In genomic region chr11:99422581-99423434, GRCh38 we compare ENCODE assay signal across 22 cellular contexts.
DNase-seq lines count a peak whose midpoint lies in the region; ATAC-seq and TF ChIP-seq lines count a peak whose summit lies in the region.
"Had no signal": no experiment of that assay in that cellular context is flagged by ENCODE, and none has a peak within 500 bp of the region (broad histone marks: within the 10 kb centered on the region; RNA-seq: fewer than 3 reads in every experiment).

No MANE protein-coding gene starts in this region.

- ATAC-seq in naive thymus-derived CD8-positive, alpha-beta T cell = no peak
- no peak for ATAC-seq in CD4-positive, alpha-beta T cell (ENCODE audit: poor library complexity)
- ATAC-seq: activated naive CD4-positive, alpha-beta T cell treated with anti-CD3 and anti-CD28 coated beads, Interleukin-2, amount 50 U/mL, for 72 hours; activated T-cell treated with anti-CD3 and anti-CD28 coated beads, Interleukin-2, amount 50 U/mL, for 4 hours; Panc1 had no signal

- H2AFZ ChIP-seq in ACC112 (ENCODE audit: low read length, unreplicated experiment) = peak overlapping the region; percentile 15

- H3K4me3 Mint-ChIP-seq in naive thymus-derived CD8-positive, alpha-beta T cell = no peak overlapping the region
- H3K4me3 Mint-ChIP-seq in CD4-positive, alpha-beta T cell = no peak overlapping the region
- H3K4me3 Mint-ChIP-seq in mesothelial cell of epicardium = no peak overlapping the region
- H3K4me3 Mint-ChIP-seq: activated B cell treated with CpG ODN at 0.5 μM for 24 hours; activated CD4-positive, alpha-beta memory T cell treated with anti-CD3 and anti-CD28 coated beads for 36 hours; activated T-cell treated with anti-CD3 and anti-CD28 coated beads, Interleukin-2, amount 50 U/mL, for 4 hours; memory B cell; nephron progenitor cell; T-helper 2 cell treated with Interferon-gamma antibody and Interleukin-4, amounts not matched to agents 5 μg/mL and 100 μg/mL, for 36 hours had no signal

- H3K9me3 Mint-ChIP-seq in naive thymus-derived CD8-positive, alpha-beta T cell = peaks cover 0 to 17% (median 5%) of the 10 kb centered on the region in 9 donors
- H3K9me3 Mint-ChIP-seq in CD4-positive, alpha-beta T cell = no peaks in the 10 kb centered on the region
- no peaks in the 10 kb centered on the region for H3K9me3 Mint-ChIP-seq in mesothelial cell of epicardium
- H3K9me3 Mint-ChIP-seq: nephron progenitor cell had no signal

- intact Hi-C loops in CD4-positive, alpha-beta T cell (cut with DNase I, micrococcal nuclease) = no loop called here

- no peaks in the 10 kb centered on the region for H3K79me2 ChIP-seq in ACC112 (ENCODE audit: control insufficient read depth, insufficient read depth, low read length, unreplicated experiment)

- H3K4me3 ChIP-seq in ACC112 (ENCODE audit: low read depth, low read length) (no peak overlapping the region), HUES6 (ENCODE audit: low read depth, low read length) (peak overlapping the region; percentile 45)

- H3K9me3 ChIP-seq in HUES6 (ENCODE audit: control insufficient read depth, insufficient read depth, low read depth, low read length) = no peaks in the 10 kb centered on the region
- no peaks in the 10 kb centered on the region for H3K9me3 ChIP-seq in CD4-positive, alpha-beta T cell (ENCODE audit: control insufficient read depth, low read length)

- peak; percentile 50 for DNase-seq in SW480 (ENCODE audit: low spot score)
- DNase-seq in iPS DF 19.7 (ENCODE audit: low read depth, low spot score) = peak; percentile 48
- DNase-seq in naive thymus-derived CD8-positive, alpha-beta T cell = no peak
- no peak for DNase-seq in CD4-positive, alpha-beta T cell
- no peak for DNase-seq in mesothelial cell of epicardium (ENCODE audit: low spot score in 2 of 2, unreplicated experiment in 2 of 2)
- DNase-seq in NCI-H187 (lab: John Stamatoyannopoulos, UW) = no peak
- DNase-seq: activated B cell treated with CpG ODN at 0.5 μM for 24 hours; activated CD4-positive, alpha-beta memory T cell treated with anti-CD3 and anti-CD28 coated beads for 36 hours; activated T-cell treated with anti-CD3 and anti-CD28 coated beads, Interleukin-2, amount 50 U/mL, for 4 hours; C1 segment of cervical spinal cord; NCI-H2029 treated with DMSO at 0.1 percent for 48 hours; NCI-H524 treated with DMSO at 0.1 percent for 48 hours; nephron progenitor cell; posterior cingulate gyrus; stimulated activated CD4-positive, alpha-beta T cell treated with anti-CD3 and anti-CD28 coated beads, Interleukin-2, amount 100 ng/mL, for 48 hours had no signal

- H3K36me3 Mint-ChIP-seq in naive thymus-derived CD8-positive, alpha-beta T cell = no peaks in the 10 kb centered on the region
- no peaks in the 10 kb centered on the region for H3K36me3 Mint-ChIP-seq in CD4-positive, alpha-beta T cell (ENCODE audit: low read depth)
- no peaks in the 10 kb centered on the region for H3K36me3 Mint-ChIP-seq in mesothelial cell of epicardium
- H3K36me3 Mint-ChIP-seq: activated CD4-positive, alpha-beta memory T cell treated with anti-CD3 and anti-CD28 coated beads for 36 hours; activated naive CD4-positive, alpha-beta T cell treated with anti-CD3 and anti-CD28 coated beads, Interleukin-2, amount 50 U/mL, for 72 hours; memory B cell had no signal

- CTCF ChIA-PET in CD4-positive, alpha-beta T cell (lab: Charles Lee) = no interaction called here

- no peaks in the 10 kb centered on the region for H3K4me1 Mint-ChIP-seq in naive thymus-derived CD8-positive, alpha-beta T cell
- H3K4me1 Mint-ChIP-seq in CD4-positive, alpha-beta T cell (ENCODE audit: low read depth) = no peaks in the 10 kb centered on the region
- H3K4me1 Mint-ChIP-seq in mesothelial cell of epicardium = peaks cover 5% of the 10 kb centered on the region
- H3K4me1 Mint-ChIP-seq: activated B cell treated with CpG ODN at 0.5 μM for 24 hours, memory B cell had no signal

- TF ChIP-seq CTCF in CD4-positive, alpha-beta T cell (IDR thresholded peaks at IDR 0.05) = no peak
- TF ChIP-seq CTCF in mesothelial cell of epicardium (IDR thresholded peaks at IDR 0.05; ENCODE audit: unreplicated experiment) = no peak

- H3K36me3 ChIP-seq in ACC112 (ENCODE audit: insufficient read depth, low read length) = no peaks in the 10 kb centered on the region
- no peaks in the 10 kb centered on the region for H3K36me3 ChIP-seq in HUES6 (ENCODE audit: control insufficient read depth, insufficient read depth, low read length)

- peak overlapping the region; percentile 85 for H3K9ac ChIP-seq in HUES6 (ENCODE audit: low read length)

- H3K27ac Mint-ChIP-seq in naive thymus-derived CD8-positive, alpha-beta T cell = no peak overlapping the region
- no peak overlapping the region for H3K27ac Mint-ChIP-seq in CD4-positive, alpha-beta T cell
- no peak overlapping the region for H3K27ac Mint-ChIP-seq in mesothelial cell of epicardium
- H3K27ac Mint-ChIP-seq: activated B cell treated with CpG ODN at 0.5 μM for 24 hours; activated CD4-positive, alpha-beta memory T cell treated with anti-CD3 and anti-CD28 coated beads for 36 hours; activated naive CD4-positive, alpha-beta T cell treated with anti-CD3 and anti-CD28 coated beads, Interleukin-2, amount 50 U/mL, for 72 hours; memory B cell; nephron progenitor cell; T-helper 2 cell treated with Interferon-gamma antibody and Interleukin-4, amounts not matched to agents 5 μg/mL and 100 μg/mL, for 36 hours had no signal

- H3K4me1 ChIP-seq in ACC112 (ENCODE audit: control insufficient read depth, insufficient read depth, low read length, unreplicated experiment) = peaks cover 42% of the 10 kb centered on the region
- H3K4me1 ChIP-seq in HUES6 (ENCODE audit: control insufficient read depth, insufficient read depth, low read length) = peaks cover 65% of the 10 kb centered on the region

- H3K27me3 ChIP-seq in ACC112 (ENCODE audit: insufficient read depth, low read length) (no peaks in the 10 kb centered on the region), HUES6 (ENCODE audit: control insufficient read depth, insufficient read depth, low read length) (no peaks in the 10 kb centered on the region; the same call in 1 of the 2 replicates)
- no peaks in the 10 kb centered on the region for H3K27me3 ChIP-seq in CD4-positive, alpha-beta T cell (ENCODE audit: control insufficient read depth, insufficient read depth, low read length)

- H3K27ac ChIP-seq in ACC112 (ENCODE audit: low read depth, low read length) (no peak overlapping the region), HUES6 (ENCODE audit: low read depth, low read length) (peak overlapping the region; percentile 87)
- no peak overlapping the region for H3K27ac ChIP-seq in CD4-positive, alpha-beta T cell (ENCODE audit: low read depth, low read length)
- H3K27ac ChIP-seq: HL-60 had no signal

- POLR2A ChIA-PET in naive thymus-derived CD8-positive, alpha-beta T cell (lab: Charles Lee) = no interaction called here
- POLR2A ChIA-PET in CD4-positive, alpha-beta T cell (lab: Charles Lee) = no interaction called here

- H3K27me3 Mint-ChIP-seq in naive thymus-derived CD8-positive, alpha-beta T cell = no peaks in the 10 kb centered on the region
- H3K27me3 Mint-ChIP-seq in CD4-positive, alpha-beta T cell = no peaks in the 10 kb centered on the region
- peaks cover 2% of the 10 kb centered on the region for H3K27me3 Mint-ChIP-seq in mesothelial cell of epicardium (ENCODE audit: low read depth)
- H3K27me3 Mint-ChIP-seq: activated B cell treated with CpG ODN at 0.5 μM for 24 hours; activated CD4-positive, alpha-beta memory T cell treated with anti-CD3 and anti-CD28 coated beads for 36 hours; memory B cell had no signal

Comparison
In these comparisons a context has a peak if more than half of its experiments do, and no peak if none do; other contexts are left out.
1. DNase-seq: peak in SW480 (single experiment) and iPS DF 19.7 (single experiment); none in naive thymus-derived CD8-positive, alpha-beta T cell (0 of 10), CD4-positive, alpha-beta T cell (0 of 10), mesothelial cell of epicardium (0 of 2) and NCI-H187 (0 of 2).